ENCODE assay signal across 8 cellular contexts in the genomic region with DNA sequence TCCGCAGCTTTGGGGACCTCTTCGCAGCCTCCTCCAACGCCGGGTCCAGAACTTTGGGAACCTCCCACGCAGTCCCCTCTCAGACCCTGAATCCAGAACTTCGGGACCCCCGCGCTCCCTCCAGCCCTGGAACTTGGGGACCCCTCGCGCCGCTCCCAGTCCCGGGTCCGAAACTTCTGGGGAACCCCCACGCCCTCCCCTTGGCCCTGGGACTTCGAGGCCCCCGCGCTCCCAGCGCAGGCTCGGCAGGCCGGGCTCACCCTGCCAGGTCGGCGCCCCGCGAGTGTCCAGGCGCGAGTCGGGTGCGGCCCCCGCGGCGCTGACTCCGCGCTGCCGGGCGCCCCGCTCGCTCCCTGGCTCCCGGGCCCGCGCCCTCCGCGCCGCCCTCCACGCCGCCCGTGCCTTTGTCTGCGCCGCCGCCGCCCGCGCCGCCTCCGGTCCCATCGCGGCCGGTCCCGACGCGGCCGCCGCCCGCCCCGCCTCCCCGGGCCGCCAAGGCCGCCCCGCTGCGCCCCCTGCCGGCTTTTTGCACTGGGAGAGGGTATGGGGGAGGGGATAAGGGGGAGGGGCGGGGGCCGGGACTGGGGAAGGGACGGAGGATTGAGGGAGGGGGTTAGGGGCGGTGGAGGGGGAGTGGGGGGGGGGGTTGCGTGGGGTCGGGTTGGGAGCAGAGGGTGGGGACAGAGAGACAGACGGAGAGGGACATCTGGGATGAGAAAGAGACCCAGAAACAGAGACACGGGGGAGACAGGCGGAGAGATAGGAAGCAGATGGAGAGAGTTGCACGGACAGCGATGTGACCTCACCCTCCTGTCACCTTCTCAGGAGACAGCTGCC. TPM values are rescaled to one million over a fixed set of nuclear protein-coding genes. Genes with fewer than 3 reads are reported as not detected.
DNase-seq lines count a peak whose midpoint lies in the region; ATAC-seq and TF ChIP-seq lines count a peak whose summit lies in the region.

TSS of gene HOMER3 (minus strand) at position 427 of the 837 bp plus-strand sequence. CDS start 2,235 bp downstream, outside the sequence.

- H3K27me3 ChIP-seq in GM06990 (replicated peaks; ENCODE audit: control insufficient read depth, insufficient read depth, low read length), result no peaks in the 10 kb centered on the region; the same call in 1 of the 2 replicates
- H3K27me3 ChIP-seq in WERI-Rb-1 (ENCODE audit: insufficient read depth, low read depth, severe bottlenecking), result no peaks in the 10 kb centered on the region
- H3K27me3 ChIP-seq in breast epithelium, result no peaks in the 10 kb centered on the region
- no peaks in the 10 kb centered on the region for H3K27me3 ChIP-seq in skeletal muscle satellite cell (ENCODE audit: control insufficient read depth, insufficient read depth, low read length)

- DNase-seq in GM06990 (ENCODE audit: extremely low read depth, insufficient read length) (peak; percentile 35), M059J (ENCODE audit: low read depth) (peak; percentile 57), WERI-Rb-1 (peak; percentile 80), breast epithelium (ENCODE audit: low spot score in 2 of 2) (peak; percentile 55 to 78), iPS-NIHi11 (ENCODE audit: low spot score) (peak; percentile 95), cortex of kidney (lab: John Stamatoyannopoulos, UW) (no peak)

- TF ChIP-seq CTCF in GM06990 (IDR thresholded peaks at IDR 0.05; ENCODE audit: insufficient read depth, low read length, poor library complexity, severe bottlenecking) (peak; percentile 24), WERI-Rb-1 (IDR thresholded peaks at IDR 0.05; ENCODE audit: low read depth, low read length) (no peak), breast epithelium (IDR thresholded peaks at IDR 0.05) (peak in 1 of 3 donors; percentile 25)

- H3K36me3 ChIP-seq in GM06990 (ENCODE audit: control insufficient read depth, insufficient read depth, low read length) (no peaks in the 10 kb centered on the region), WERI-Rb-1 (peaks cover 14% of the 10 kb centered on the region), breast epithelium (no peaks in the 10 kb centered on the region), skeletal muscle satellite cell (ENCODE audit: insufficient read depth, low read length) (peaks cover 15% of the 10 kb centered on the region)

- H3K4me3 ChIP-seq in GM06990 (replicated peaks; ENCODE audit: low read depth, low read length) (peak within 1 kb of the TSS; percentile 18), WERI-Rb-1 (ENCODE audit: low read depth, low read length) (peak within 1 kb of the TSS; percentile 81), breast epithelium (peak within 1 kb of the TSS; percentile 81 to 97 (median 82)), skeletal muscle satellite cell (ENCODE audit: low read length) (peak within 1 kb of the TSS; percentile 97)

- intact Hi-C loops in breast epithelium (cut with DNase I; ENCODE audit: low total_unique reads), result no loop called here

- H3K27ac ChIP-seq in WERI-Rb-1 (peak within 1 kb of the TSS; percentile 77), breast epithelium (peak within 1 kb of the TSS; percentile 62 to 83)

- peak within 1 kb of the TSS; percentile 93 for H3K9ac ChIP-seq in skeletal muscle satellite cell (ENCODE audit: low read depth, low read length)

- TF ChIP-seq POLR2A in breast epithelium (IDR thresholded peaks at IDR 0.05), result no peak

- H3K4me2 ChIP-seq in skeletal muscle satellite cell (ENCODE audit: low read length), result peak within 1 kb of the TSS; percentile 94

- H3K9me3 ChIP-seq in WERI-Rb-1 (ENCODE audit: severe bottlenecking) (no peaks in the 10 kb centered on the region), breast epithelium (no peaks in the 10 kb centered on the region), skeletal muscle satellite cell (replicated peaks; ENCODE audit: low read length) (no peaks in the 10 kb centered on the region)

- no peak for ATAC-seq in GM18861 (IDR thresholded peaks at IDR 0.05; ENCODE audit: unreplicated experiment)

- H3K4me1 ChIP-seq in breast epithelium, result peaks cover 0 to 4% of the 10 kb centered on the region in 2 donors
- peaks cover 12% of the 10 kb centered on the region for H3K4me1 ChIP-seq in skeletal muscle satellite cell (ENCODE audit: control insufficient read depth, insufficient read depth, low read length)

RNA-seq across cellular contexts. Expression of gene HOMER3, which starts in this region (rescaled TPM):
- total RNA-seq in M059J (2014; rRNA removed; shearing (Covaris generic)), result 105 and 141 TPM in 2 replicates
- total RNA-seq in breast epithelium, result 10 to 100 TPM; 34.2 to 62.6 (median 56.6) TPM
- total RNA-seq in skeletal muscle satellite cell (2012; rRNA removed), result 57.2 and 66.4 TPM in 2 replicates

Comparison
In these comparisons a context has a peak if more than half of its experiments do, and no peak if none do; other contexts are left out.
1. H3K4me3 ChIP-seq: peak in every context shown above with its lines; median percentile 97 in skeletal muscle satellite cell; 82 in breast epithelium; 81 in WERI-Rb-1; 18 in GM06990.